Comparison of ENCODE assay signal across 9 cellular contexts in the genomic region with DNA sequence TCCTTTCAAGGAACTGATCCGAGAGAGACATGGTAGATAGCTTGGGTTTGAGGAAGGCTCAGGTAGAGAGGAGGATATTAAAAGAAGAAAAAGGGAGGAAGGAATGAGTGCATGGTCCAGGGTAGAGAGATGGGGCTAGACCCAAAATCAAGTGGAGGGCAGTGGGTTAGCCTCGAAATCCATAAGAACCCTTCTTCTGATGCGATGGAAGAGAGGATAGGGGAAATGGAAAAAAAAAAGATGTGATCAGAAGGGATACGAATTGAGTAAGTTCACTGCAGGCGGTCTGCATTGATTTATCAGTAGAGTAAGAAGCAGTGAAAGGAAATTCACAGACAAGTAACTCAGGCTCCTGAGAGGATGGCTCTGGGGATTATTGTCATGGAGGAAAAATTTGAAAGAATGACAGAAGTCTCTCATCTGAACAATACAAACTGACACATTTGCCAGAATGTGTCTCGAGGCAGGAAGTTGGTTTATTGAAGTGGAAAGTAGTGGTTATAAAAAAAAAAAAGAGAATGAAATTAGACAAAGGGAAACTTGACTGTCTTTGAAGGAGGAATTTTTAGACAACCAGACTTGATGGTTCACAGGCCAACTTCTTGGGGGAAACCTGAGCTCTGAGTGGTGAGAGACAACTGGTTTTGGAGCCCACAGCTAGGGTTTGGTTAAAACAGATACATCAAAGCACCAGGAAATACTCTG. TPM values are rescaled to one million over a fixed set of nuclear protein-coding genes. Genes with fewer than 3 reads are reported as not detected.
DNase-seq lines count a peak whose midpoint lies in the region; ATAC-seq and TF ChIP-seq lines count a peak whose summit lies in the region.
"Had no signal": no experiment of that assay in that cellular context is flagged by ENCODE, and none has a peak within 500 bp of the region (broad histone marks: within the 10 kb centered on the region; RNA-seq: fewer than 3 reads in every experiment).

No MANE protein-coding gene starts in this region.

- no peak for TF ChIP-seq EP300 in ovary (IDR thresholded peaks at IDR 0.05)

- H3K27ac ChIP-seq in A673 (ENCODE audit: low read depth, low read length, poor library complexity, severe bottlenecking) (no peak overlapping the region), ovary (no peak overlapping the region)
- H3K27ac ChIP-seq: HL-60 had no signal

- H3K4me3 ChIP-seq in A673 (ENCODE audit: low read depth, low read length, poor library complexity, severe bottlenecking) (no peak overlapping the region), ovary (no peak overlapping the region)

- peaks cover 41% of the 10 kb centered on the region for H3K4me1 Mint-ChIP-seq in activated naive CD8-positive, alpha-beta T cell treated with anti-CD3 and anti-CD28 coated beads, Interleukin-2, amount 10 ng/mL, durations not matched to agents 7 days and 5 days

- 91 to 93% (median 92%) methylated on average over 6 of the region's 6 CpGs for WGBS in ovary, 3 donors

- H3K27ac Mint-ChIP-seq in activated naive CD8-positive, alpha-beta T cell treated with anti-CD3 and anti-CD28 coated beads, Interleukin-2, amount 10 ng/mL, durations not matched to agents 7 days and 5 days = peak overlapping the region; percentile 57

- H3K4me3 Mint-ChIP-seq in activated naive CD8-positive, alpha-beta T cell treated with anti-CD3 and anti-CD28 coated beads, Interleukin-2, amount 10 ng/mL, durations not matched to agents 7 days and 5 days = peak overlapping the region; percentile 73

- BruUV-seq in A673 (replicated peaks; lab: Mats Ljungman, UMichigan) = no TSS peak

- H3K36me3 Mint-ChIP-seq in activated naive CD8-positive, alpha-beta T cell treated with anti-CD3 and anti-CD28 coated beads, Interleukin-2, amount 10 ng/mL, durations not matched to agents 7 days and 5 days = peaks cover 32% of the 10 kb centered on the region

- intact Hi-C loops in A673 (cut with micrococcal nuclease; ENCODE audit: unreplicated experiment) (no loop called here), ovary (cut with DNase I) (no loop called here)

- no peaks in the 10 kb centered on the region for H3K36me3 ChIP-seq in A673 (ENCODE audit: insufficient read depth, low read length, poor library complexity, severe bottlenecking)
- H3K36me3 ChIP-seq in ovary = no peaks in the 10 kb centered on the region

- H3K9me3 Mint-ChIP-seq in activated naive CD8-positive, alpha-beta T cell treated with anti-CD3 and anti-CD28 coated beads, Interleukin-2, amount 10 ng/mL, durations not matched to agents 7 days and 5 days = no peaks in the 10 kb centered on the region

- no peaks in the 10 kb centered on the region for H3K9me3 ChIP-seq in A673 (ENCODE audit: low read depth, low read length, poor library complexity, severe bottlenecking)
- no peaks in the 10 kb centered on the region for H3K9me3 ChIP-seq in ovary

- peaks cover 23% of the 10 kb centered on the region for H3K4me1 ChIP-seq in A673 (ENCODE audit: insufficient read depth, low read length, poor library complexity, severe bottlenecking)
- H3K4me1 ChIP-seq in ovary (ENCODE audit: insufficient read depth) = peaks cover 30% of the 10 kb centered on the region

- POLR2A ChIA-PET in A673 (lab: Charles Lee; ENCODE audit: low non-redundant PET) = no interaction called here
- POLR2A ChIA-PET in activated naive CD8-positive, alpha-beta T cell treated with anti-CD3 and anti-CD28 coated beads, Interleukin-2, amount 10 ng/mL, durations not matched to agents 7 days and 5 days (lab: Charles Lee) = interaction anchor here (0.6 to 1.6 kb wide), 4 partner anchors 10 to 701 kb away, joined by 3 to 12 read pairs (median 3); a partner anchor contains a TSS

- no peak for TF ChIP-seq CTCF in A673 (conservative IDR thresholded peaks at IDR 0.05; ENCODE audit: low read depth, low read length)
- no peak for TF ChIP-seq CTCF in ovary (IDR thresholded peaks at IDR 0.05)

- ATAC-seq in GM18873 (IDR thresholded peaks at IDR 0.05; ENCODE audit: low FRiP score, unreplicated experiment) = peak; percentile 45
- peak; percentile 53 for ATAC-seq in HG03196 (IDR thresholded peaks at IDR 0.05; ENCODE audit: unreplicated experiment)
- ATAC-seq in activated naive CD8-positive, alpha-beta T cell treated with anti-CD3 and anti-CD28 coated beads, Interleukin-2, amount 10 ng/mL, durations not matched to agents 7 days and 5 days (ENCODE audit: low read depth) = peak; percentile 89

- H3K27me3 ChIP-seq in A673 (replicated peaks; ENCODE audit: insufficient read depth, low read depth, low read length, poor library complexity) (no peaks in the 10 kb centered on the region), ovary (no peaks in the 10 kb centered on the region)

- CTCF ChIA-PET in A673 (lab: Charles Lee) = interaction anchor here (0.6 kb wide), 1 partner anchor 115 kb away, joined by 3 read pairs; no protein-coding TSS in a partner anchor

- H3K27me3 Mint-ChIP-seq in activated naive CD8-positive, alpha-beta T cell treated with anti-CD3 and anti-CD28 coated beads, Interleukin-2, amount 10 ng/mL, durations not matched to agents 7 days and 5 days = peaks cover 8% of the 10 kb centered on the region

- DNase-seq in A673 (ENCODE audit: low spot score) = peak; percentile 73
- no peak for DNase-seq in activated naive CD8-positive, alpha-beta T cell treated with anti-CD3 and anti-CD28 coated beads, Interleukin-2, amount 10 ng/mL, durations not matched to agents 7 days and 5 days
- no peak for DNase-seq in activated effector memory CD4-positive, alpha-beta T cell treated with anti-CD3 and anti-CD28 coated beads, Interleukin-2, amount 50 U/mL, for 16 hours
- no peak for DNase-seq in DMS79 (lab: John Stamatoyannopoulos, UW)
- no peak for DNase-seq in nucleus accumbens (lab: John Stamatoyannopoulos, UW)
- no peak for DNase-seq in ovary

- TF ChIP-seq POLR2A in ovary (IDR thresholded peaks at IDR 0.05) = no peak

RNA-seq across cellular contexts. Expression of a gene that starts 10.2 kb away (rescaled TPM):
- total RNA-seq in A673 (2021) (41.2 and 49.1 TPM in 2 replicates), ovary (100 to 1,000 TPM; 105 to 216 (median 162) TPM)
- total RNA-seq in activated naive CD8-positive, alpha-beta T cell treated with anti-CD3 and anti-CD28 coated beads, Interleukin-2, amount 10 ng/mL, durations not matched to agents 7 days and 5 days = 10 to 100 TPM; 14.6 to 18.2 TPM
- 10 to 100 TPM; 61.3 to 93.9 TPM for polyA plus RNA-seq in ovary
